In the genomic region with DNA sequence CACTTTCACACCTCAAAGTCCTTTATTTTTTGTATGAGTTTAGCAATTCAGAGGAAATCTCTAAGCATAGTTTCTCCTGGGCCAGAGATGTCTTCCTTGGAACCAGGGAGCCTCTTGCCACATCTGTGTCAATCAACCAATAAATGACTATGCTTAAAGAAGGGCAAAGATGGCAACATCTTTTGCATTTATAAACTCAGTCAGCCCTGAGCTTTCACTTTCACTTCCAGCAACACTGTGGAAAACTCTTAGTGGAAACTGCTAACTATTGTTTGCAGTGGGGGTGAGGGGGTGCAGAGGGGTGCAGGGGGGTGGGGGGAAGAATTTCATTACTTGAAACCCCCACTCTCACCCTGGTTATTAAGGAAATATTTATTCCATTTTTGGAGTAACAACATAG, we compare ENCODE assay signal across 12 cellular contexts. TPM values are rescaled to one million over a fixed set of nuclear protein-coding genes. Genes with fewer than 3 reads are reported as not detected.
DNase-seq lines count a peak whose midpoint lies in the region; ATAC-seq and TF ChIP-seq lines count a peak whose summit lies in the region.
"Had no signal": no experiment of that assay in that cellular context is flagged by ENCODE, and none has a peak within 500 bp of the region (broad histone marks: within the 10 kb centered on the region; RNA-seq: fewer than 3 reads in every experiment).

No MANE protein-coding gene starts in this region.

- H3K27ac Mint-ChIP-seq in CD8-positive, alpha-beta T cell = peak overlapping the region; percentile 45
- H3K27ac Mint-ChIP-seq in T-helper 2 cell treated with Interferon-gamma antibody and Interleukin-4, amounts not matched to agents 5 μg/mL and 100 μg/mL, for 36 hours = no peak overlapping the region

- CTCF ChIA-PET in CD8-positive, alpha-beta T cell (lab: Charles Lee) = no interaction called here

- no peak overlapping the region for H3K4me3 ChIP-seq in BLaER1
- H3K4me3 ChIP-seq in CD8-positive, alpha-beta T cell (ENCODE audit: low read depth, low read length) = peak overlapping the region; percentile 14
- no peak overlapping the region for H3K4me3 ChIP-seq in fibroblast of the aortic adventitia (ENCODE audit: low read depth, low read length)
- no peak overlapping the region for H3K4me3 ChIP-seq in osteoblast (ENCODE audit: insufficient read depth, low read length)
- H3K4me3 ChIP-seq: sigmoid colon, SJSA1 had no signal

- H3K27ac ChIP-seq in BLaER1 (no peak overlapping the region), osteoblast (ENCODE audit: low read depth, low read length) (no peak overlapping the region)
- H3K27ac ChIP-seq in CD8-positive, alpha-beta T cell (ENCODE audit: low read depth, low read length) = no peak overlapping the region
- H3K27ac ChIP-seq: sigmoid colon, SJSA1 had no signal

- TF ChIP-seq CTCF in CD8-positive, alpha-beta T cell (IDR thresholded peaks at IDR 0.05) = no peak
- TF ChIP-seq CTCF in fibroblast of the aortic adventitia (IDR thresholded peaks at IDR 0.05; ENCODE audit: insufficient read depth, low read length) (no peak), osteoblast (IDR thresholded peaks at IDR 0.05; ENCODE audit: extremely low read depth, low read depth, low read length) (no peak)

- peak overlapping the region; percentile 28; the same call in 1 of the 2 replicates for H3K4me2 ChIP-seq in BLaER1
- no peak overlapping the region for H3K4me2 ChIP-seq in osteoblast (ENCODE audit: insufficient read depth, low read length)

- peaks cover 5% of the 10 kb centered on the region for H3K36me3 Mint-ChIP-seq in CD8-positive, alpha-beta T cell
- peaks cover 3% of the 10 kb centered on the region for H3K36me3 Mint-ChIP-seq in T-helper 2 cell treated with Interferon-gamma antibody and Interleukin-4, amounts not matched to agents 5 μg/mL and 100 μg/mL, for 36 hours (ENCODE audit: low read depth)

- H2AFZ ChIP-seq in osteoblast (ENCODE audit: low read length) = no peak overlapping the region

- intact Hi-C loops in CD8-positive, alpha-beta T cell (cut with DNase I, micrococcal nuclease) = loop anchor here (5.0 to 10.0 kb wide), 7 partner anchors 183 to 1223 kb away; a partner anchor contains a TSS

- H3K9me3 Mint-ChIP-seq in CD8-positive, alpha-beta T cell = no peaks in the 10 kb centered on the region
- H3K9me3 Mint-ChIP-seq in T-helper 2 cell treated with Interferon-gamma antibody and Interleukin-4, amounts not matched to agents 5 μg/mL and 100 μg/mL, for 36 hours = peaks cover 21% of the 10 kb centered on the region

- no peak overlapping the region for H3K9ac ChIP-seq in BLaER1

- H3K27me3 ChIP-seq in BLaER1 (peaks cover 29% of the 10 kb centered on the region), osteoblast (ENCODE audit: insufficient read depth, low read length) (peaks cover 14% of the 10 kb centered on the region)
- no peaks in the 10 kb centered on the region for H3K27me3 ChIP-seq in CD8-positive, alpha-beta T cell (ENCODE audit: insufficient read depth, low read length)

- H3K27me3 Mint-ChIP-seq in CD8-positive, alpha-beta T cell (ENCODE audit: low read depth) = peaks cover 8% of the 10 kb centered on the region
- peaks cover 37% of the 10 kb centered on the region for H3K27me3 Mint-ChIP-seq in T-helper 2 cell treated with Interferon-gamma antibody and Interleukin-4, amounts not matched to agents 5 μg/mL and 100 μg/mL, for 36 hours (ENCODE audit: low read depth)

- H3K4me3 Mint-ChIP-seq in CD8-positive, alpha-beta T cell = peak overlapping the region; percentile 44
- H3K4me3 Mint-ChIP-seq in T-helper 2 cell treated with Interferon-gamma antibody and Interleukin-4, amounts not matched to agents 5 μg/mL and 100 μg/mL, for 36 hours = peak overlapping the region; percentile 34

- H3K36me3 ChIP-seq in BLaER1 = no peaks in the 10 kb centered on the region
- no peaks in the 10 kb centered on the region for H3K36me3 ChIP-seq in CD8-positive, alpha-beta T cell (ENCODE audit: insufficient read depth, low read length)
- no peaks in the 10 kb centered on the region for H3K36me3 ChIP-seq in osteoblast (ENCODE audit: insufficient read depth, low read length)
- H3K36me3 ChIP-seq: sigmoid colon, SJSA1 had no signal

- peaks cover 8% of the 10 kb centered on the region; the same call in 1 of the 2 replicates for H4K20me1 ChIP-seq in BLaER1
- no peaks in the 10 kb centered on the region for H4K20me1 ChIP-seq in osteoblast (ENCODE audit: insufficient read depth, low read length)

- ATAC-seq in CD8-positive, alpha-beta T cell = no peak
- no peak for ATAC-seq in GM18858 (IDR thresholded peaks at IDR 0.05; ENCODE audit: unreplicated experiment)
- ATAC-seq in GM18502 (IDR thresholded peaks at IDR 0.05; ENCODE audit: poor library complexity, unreplicated experiment) = no peak

- H3K4me1 ChIP-seq in BLaER1 (peaks cover 10% of the 10 kb centered on the region), osteoblast (ENCODE audit: insufficient read depth, low read length) (peaks cover 9% of the 10 kb centered on the region)
- H3K4me1 ChIP-seq in CD8-positive, alpha-beta T cell (ENCODE audit: insufficient read depth, low read length) = peaks cover 29% of the 10 kb centered on the region

- H3K9me3 ChIP-seq in BLaER1 = peaks cover 13% of the 10 kb centered on the region
- no peaks in the 10 kb centered on the region for H3K9me3 ChIP-seq in CD8-positive, alpha-beta T cell (ENCODE audit: low read length)
- H3K9me3 ChIP-seq in osteoblast (ENCODE audit: low read depth, low read length) = no peaks in the 10 kb centered on the region
- H3K9me3 ChIP-seq: sigmoid colon, SJSA1 had no signal

- POLR2A ChIA-PET in CD8-positive, alpha-beta T cell (lab: Charles Lee) = interaction anchor here (1.1 kb wide), 1 partner anchor 24 kb away, joined by 3 read pairs; no protein-coding TSS in a partner anchor

- peaks cover 37% of the 10 kb centered on the region for H3K4me1 Mint-ChIP-seq in CD8-positive, alpha-beta T cell (ENCODE audit: low read depth)
- peaks cover 24% of the 10 kb centered on the region for H3K4me1 Mint-ChIP-seq in T-helper 2 cell treated with Interferon-gamma antibody and Interleukin-4, amounts not matched to agents 5 μg/mL and 100 μg/mL, for 36 hours (ENCODE audit: low read depth)

- H3K79me2 ChIP-seq in osteoblast (ENCODE audit: insufficient read depth, low read length) = no peaks in the 10 kb centered on the region

- no peak for DNase-seq in CD8-positive, alpha-beta T cell
- no peak for DNase-seq in T-helper 2 cell treated with Interferon-gamma antibody and Interleukin-4, amounts not matched to agents 5 μg/mL and 100 μg/mL, for 36 hours (ENCODE audit: low spot score)
- DNase-seq in fibroblast of the aortic adventitia (ENCODE audit: low read depth) = peak; percentile 2
- DNase-seq in osteoblast (ENCODE audit: insufficient read length, low spot score, missing footprints) = no peak
- DNase-seq: activated T-cell treated with anti-CD3 and anti-CD28 coated beads for 4 hours, head of caudate nucleus, NCI-H1694, sigmoid colon had no signal

RNA-seq across cellular contexts. Expression of a gene that starts 3.4 kb away (rescaled TPM):
- total RNA-seq in CD8-positive, alpha-beta T cell = 1 to 10 TPM; 2.3 to 2.4 TPM
- 0.63 and 1.2 TPM in 2 replicates for total RNA-seq in fibroblast of the aortic adventitia (ENCODE audit: low replicate concordance)
- 0.29 and 0.36 TPM in 2 replicates for total RNA-seq in osteoblast
- total RNA-seq: SJSA1 had no signal
